15 cellular contexts compared by ENCODE assay signal in the genomic region with DNA sequence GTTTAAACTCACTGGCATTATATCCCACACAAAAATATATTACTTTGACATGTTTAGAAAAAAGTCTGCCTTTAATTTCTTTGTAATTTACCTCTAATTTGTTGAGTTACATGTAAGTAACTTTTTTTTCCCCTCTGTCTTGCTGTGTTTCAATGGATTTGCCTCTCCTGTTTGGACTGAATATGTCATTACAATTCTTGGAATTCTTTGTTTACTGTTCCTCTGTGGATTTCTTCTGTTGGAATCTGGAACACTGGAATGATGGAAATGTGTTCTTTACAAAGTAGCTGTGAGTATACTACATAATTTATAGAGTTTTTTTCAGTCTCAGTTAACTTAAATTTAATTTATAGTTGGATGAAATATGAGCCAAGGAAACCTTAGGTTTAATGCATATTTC. TPM values are rescaled to one million over a fixed set of nuclear protein-coding genes. Genes with fewer than 3 reads are reported as not detected.
A peak's percentile ranks its signal among the peaks of the same experiment; 100 is the strongest.
DNase-seq lines count a peak whose midpoint lies in the region; ATAC-seq and TF ChIP-seq lines count a peak whose summit lies in the region.
"Had no signal": no experiment of that assay in that cellular context is flagged by ENCODE, and none has a peak within 500 bp of the region (broad histone marks: within the 10 kb centered on the region; RNA-seq: fewer than 3 reads in every experiment).

No MANE protein-coding gene starts in this region.

- no peak for TF ChIP-seq POLR2A in breast epithelium (IDR thresholded peaks at IDR 0.05)
- no peak for TF ChIP-seq POLR2A in tibial nerve (IDR thresholded peaks at IDR 0.05)

- peaks cover 100% of the 10 kb centered on the region for H4K20me1 ChIP-seq in smooth muscle cell (ENCODE audit: low read depth)

- H2AFZ ChIP-seq in smooth muscle cell (ENCODE audit: low read depth), result no peak overlapping the region

- POLR2A ChIA-PET in MCF 10A (lab: Yijun Ruan, JAX), result interaction anchor here (1.4 kb wide), 1 partner anchor 30 kb away, joined by 3 read pairs; the partner anchor contains the start of gene SEPTIN7

- H3K9me3 Mint-ChIP-seq in MCF 10A (ENCODE audit: unreplicated experiment), result no peaks in the 10 kb centered on the region
- H3K9me3 Mint-ChIP-seq in activated naive CD8-positive, alpha-beta T cell treated with anti-CD3 and anti-CD28 coated beads, Interleukin-2, amount 50 U/mL, for 24 hours, result no peaks in the 10 kb centered on the region

- peaks cover 100% of the 10 kb centered on the region for H3K79me2 ChIP-seq in smooth muscle cell (ENCODE audit: low read depth)

- no peaks in the 10 kb centered on the region for H3K27me3 Mint-ChIP-seq in MCF 10A (ENCODE audit: insufficient read depth, unreplicated experiment)
- H3K27me3 Mint-ChIP-seq in activated naive CD8-positive, alpha-beta T cell treated with anti-CD3 and anti-CD28 coated beads, Interleukin-2, amount 50 U/mL, for 24 hours, result no peaks in the 10 kb centered on the region

- no peak for TF ChIP-seq CTCF in MCF 10A (IDR thresholded peaks at IDR 0.05; ENCODE audit: unreplicated experiment)
- no peak for TF ChIP-seq CTCF in breast epithelium (IDR thresholded peaks at IDR 0.05)
- TF ChIP-seq CTCF in smooth muscle cell (IDR thresholded peaks at IDR 0.05; ENCODE audit: borderline replicate concordance, insufficient read depth, poor library complexity, severe bottlenecking), result no peak
- no peak for TF ChIP-seq CTCF in tibial nerve (IDR thresholded peaks at IDR 0.05)

- no peak for ATAC-seq in activated naive CD8-positive, alpha-beta T cell treated with anti-CD3 and anti-CD28 coated beads, Interleukin-2, amount 50 U/mL, for 24 hours
- ATAC-seq: foreskin keratinocyte had no signal

- H3K36me3 Mint-ChIP-seq in MCF 10A (ENCODE audit: insufficient read depth, unreplicated experiment), result peaks cover 27% of the 10 kb centered on the region
- H3K36me3 Mint-ChIP-seq in activated naive CD8-positive, alpha-beta T cell treated with anti-CD3 and anti-CD28 coated beads, Interleukin-2, amount 50 U/mL, for 24 hours (ENCODE audit: low read depth), result peaks cover 41% of the 10 kb centered on the region

- H3K4me1 ChIP-seq in breast epithelium (peaks cover 0 to 4% of the 10 kb centered on the region in 2 donors), smooth muscle cell (ENCODE audit: low read depth) (peaks cover 17% of the 10 kb centered on the region), tibial nerve (peaks cover 0 to 75% (median 27%) of the 10 kb centered on the region in 4 donors)

- no peaks in the 10 kb centered on the region for H3F3A ChIP-seq in smooth muscle cell (ENCODE audit: low read depth)

- H3K9me3 ChIP-seq in breast epithelium, result no peaks in the 10 kb centered on the region
- no peaks in the 10 kb centered on the region for H3K9me3 ChIP-seq in smooth muscle cell (replicated peaks; ENCODE audit: low read depth)
- H3K9me3 ChIP-seq in tibial nerve, result no peaks in the 10 kb centered on the region

- H3K27ac Mint-ChIP-seq in MCF 10A (ENCODE audit: low read depth, unreplicated experiment), result peak overlapping the region; percentile 8
- H3K27ac Mint-ChIP-seq in activated naive CD8-positive, alpha-beta T cell treated with anti-CD3 and anti-CD28 coated beads, Interleukin-2, amount 50 U/mL, for 24 hours, result peak overlapping the region; percentile 19

- peaks cover 27% of the 10 kb centered on the region for H3K4me1 Mint-ChIP-seq in MCF 10A (ENCODE audit: insufficient read depth, unreplicated experiment)
- H3K4me1 Mint-ChIP-seq in activated naive CD8-positive, alpha-beta T cell treated with anti-CD3 and anti-CD28 coated beads, Interleukin-2, amount 50 U/mL, for 24 hours, result peaks cover 44% of the 10 kb centered on the region

- H3K4me3 ChIP-seq in breast epithelium (no peak overlapping the region), smooth muscle cell (no peak overlapping the region), tibial nerve (no peak overlapping the region)

- DNase-seq in MCF 10A (ENCODE audit: unreplicated experiment) (no peak), breast epithelium (ENCODE audit: low spot score in 2 of 2) (no peak), left kidney (ENCODE audit: low read depth, low spot score) (peak; percentile 21), smooth muscle cell (lab: John Stamatoyannopoulos, UW; ENCODE audit: unreplicated experiment) (no peak), tibial nerve (ENCODE audit: low spot score in 2 of 2) (no peak), SIG-M5 (lab: John Stamatoyannopoulos, UW) (no peak), amygdala (lab: John Stamatoyannopoulos, UW) (no peak)
- no peak for DNase-seq in activated naive CD8-positive, alpha-beta T cell treated with anti-CD3 and anti-CD28 coated beads, Interleukin-2, amount 50 U/mL, for 24 hours
- DNase-seq: 8988T, caudate nucleus, DMS79 treated with DMSO at 0.1 percent for 48 hours, foreskin keratinocyte, islet precursor cell, NCI-H82, posterior cingulate gyrus had no signal

- intact Hi-C loops in MCF 10A (cut with micrococcal nuclease), result no loop called here
- intact Hi-C loops in breast epithelium (cut with DNase I; ENCODE audit: low total_unique reads), result no loop called here

- H3K9ac ChIP-seq in smooth muscle cell (ENCODE audit: low read depth), result no peak overlapping the region

- H3K36me3 ChIP-seq in breast epithelium, result no peaks in the 10 kb centered on the region
- peaks cover 21% of the 10 kb centered on the region for H3K36me3 ChIP-seq in smooth muscle cell (ENCODE audit: low read depth)
- H3K36me3 ChIP-seq in tibial nerve, result peaks cover 0 to 24% (median 0%) of the 10 kb centered on the region in 3 donors

- no peak overlapping the region for H3K27ac ChIP-seq in breast epithelium
- peak overlapping the region; percentile 53 for H3K27ac ChIP-seq in smooth muscle cell (ENCODE audit: low read depth)
- peak overlapping the region in 2 of 4 donors; percentile 36 to 47 for H3K27ac ChIP-seq in tibial nerve
- H3K27ac ChIP-seq: foreskin keratinocyte had no signal

- TF ChIP-seq EP300 in tibial nerve (IDR thresholded peaks at IDR 0.05), result no peak

- no peaks in the 10 kb centered on the region for H3K27me3 ChIP-seq in breast epithelium
- H3K27me3 ChIP-seq in smooth muscle cell (ENCODE audit: low read depth), result no peaks in the 10 kb centered on the region
- H3K27me3 ChIP-seq in tibial nerve, result no peaks in the 10 kb centered on the region
- H3K27me3 ChIP-seq: foreskin keratinocyte had no signal

- H3K4me2 ChIP-seq in smooth muscle cell, result peak overlapping the region; percentile 43

- BruUV-seq in MCF 10A (replicated peaks; lab: Mats Ljungman, UMichigan), result no TSS peak

- CTCF ChIA-PET in MCF 10A (lab: Yijun Ruan, JAX), result interaction anchor here (0.5 to 0.9 kb wide), 4 partner anchors 9 to 1506 kb away, joined by 3 to 4 read pairs (median 3); no protein-coding TSS in a partner anchor

- no peak overlapping the region for H3K4me3 Mint-ChIP-seq in MCF 10A (ENCODE audit: unreplicated experiment)
- H3K4me3 Mint-ChIP-seq in activated naive CD8-positive, alpha-beta T cell treated with anti-CD3 and anti-CD28 coated beads, Interleukin-2, amount 50 U/mL, for 24 hours, result no peak overlapping the region

RNA-seq across cellular contexts. Expression of gene SEPTIN7, which starts 30.4 kb away (rescaled TPM):
- 173 and 187 TPM in 2 replicates for total RNA-seq in MCF 10A (2022)
- 100 to 1,000 TPM; 166 to 181 (median 177) TPM for total RNA-seq in breast epithelium
- total RNA-seq in smooth muscle cell, result 491 and 585 TPM in 2 replicates
- 446 and 452 TPM in 2 replicates for polyA plus RNA-seq in smooth muscle cell
- total RNA-seq in tibial nerve, result 100 to 1,000 TPM; 158 to 214 (median 188) TPM
